In the genomic region with DNA sequence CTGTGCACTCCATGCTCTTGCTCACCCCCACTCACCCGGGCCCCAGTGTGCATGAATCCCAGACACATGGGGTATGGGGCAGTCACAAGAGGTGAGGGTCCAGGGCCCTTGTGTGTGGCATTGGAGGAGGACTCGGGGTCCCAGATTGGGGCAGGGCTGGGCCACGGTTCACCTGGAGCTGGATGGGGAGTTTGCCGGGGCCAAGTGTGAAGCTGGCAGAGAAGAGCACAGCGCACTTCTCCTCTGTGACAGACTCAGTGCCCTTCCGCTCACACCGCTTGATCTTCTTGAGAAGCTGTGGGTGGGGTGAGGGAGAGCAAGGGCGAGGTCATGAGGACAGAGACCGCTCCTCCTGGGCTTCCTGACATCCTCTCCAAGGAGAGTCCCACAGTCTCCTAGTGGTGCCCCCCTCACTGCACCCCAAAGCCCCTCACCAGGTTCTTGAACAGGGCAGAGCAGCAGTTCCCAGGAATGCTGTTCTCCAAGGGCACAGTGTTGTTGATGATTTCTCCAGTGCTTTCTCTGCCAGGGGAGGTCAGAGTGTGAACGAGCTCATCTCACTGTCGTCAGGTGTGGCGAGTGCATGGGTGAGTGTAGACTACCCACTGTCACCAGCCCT, we compare ENCODE assay signal across 2 cellular contexts.
TF ChIP-seq lines count a peak whose summit lies in the region.

No MANE protein-coding gene starts in this region.

TF ChIP-seq in SK-N-SH, 30 proteins besides CTCF, POLR2A, EP300 and RAD21:
- TF ChIP-seq, protein P1, sequence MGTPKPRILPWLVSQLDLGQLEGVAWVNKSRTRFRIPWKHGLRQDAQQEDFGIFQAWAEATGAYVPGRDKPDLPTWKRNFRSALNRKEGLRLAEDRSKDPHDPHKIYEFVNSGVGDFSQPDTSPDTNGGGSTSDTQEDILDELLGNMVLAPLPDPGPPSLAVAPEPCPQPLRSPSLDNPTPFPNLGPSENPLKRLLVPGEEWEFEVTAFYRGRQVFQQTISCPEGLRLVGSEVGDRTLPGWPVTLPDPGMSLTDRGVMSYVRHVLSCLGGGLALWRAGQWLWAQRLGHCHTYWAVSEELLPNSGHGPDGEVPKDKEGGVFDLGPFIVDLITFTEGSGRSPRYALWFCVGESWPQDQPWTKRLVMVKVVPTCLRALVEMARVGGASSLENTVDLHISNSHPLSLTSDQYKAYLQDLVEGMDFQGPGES (IDR thresholded peaks at IDR 0.05; ENCODE audit: low read depth, low read length) = no peak

TF ChIP-seq in SK-N-SH treated with all-trans-retinoic acid at 6 μM for 48 hours, 23 proteins besides CTCF, POLR2A, EP300 and RAD21 (continued from another document):
- TF ChIP-seq, protein P2, sequence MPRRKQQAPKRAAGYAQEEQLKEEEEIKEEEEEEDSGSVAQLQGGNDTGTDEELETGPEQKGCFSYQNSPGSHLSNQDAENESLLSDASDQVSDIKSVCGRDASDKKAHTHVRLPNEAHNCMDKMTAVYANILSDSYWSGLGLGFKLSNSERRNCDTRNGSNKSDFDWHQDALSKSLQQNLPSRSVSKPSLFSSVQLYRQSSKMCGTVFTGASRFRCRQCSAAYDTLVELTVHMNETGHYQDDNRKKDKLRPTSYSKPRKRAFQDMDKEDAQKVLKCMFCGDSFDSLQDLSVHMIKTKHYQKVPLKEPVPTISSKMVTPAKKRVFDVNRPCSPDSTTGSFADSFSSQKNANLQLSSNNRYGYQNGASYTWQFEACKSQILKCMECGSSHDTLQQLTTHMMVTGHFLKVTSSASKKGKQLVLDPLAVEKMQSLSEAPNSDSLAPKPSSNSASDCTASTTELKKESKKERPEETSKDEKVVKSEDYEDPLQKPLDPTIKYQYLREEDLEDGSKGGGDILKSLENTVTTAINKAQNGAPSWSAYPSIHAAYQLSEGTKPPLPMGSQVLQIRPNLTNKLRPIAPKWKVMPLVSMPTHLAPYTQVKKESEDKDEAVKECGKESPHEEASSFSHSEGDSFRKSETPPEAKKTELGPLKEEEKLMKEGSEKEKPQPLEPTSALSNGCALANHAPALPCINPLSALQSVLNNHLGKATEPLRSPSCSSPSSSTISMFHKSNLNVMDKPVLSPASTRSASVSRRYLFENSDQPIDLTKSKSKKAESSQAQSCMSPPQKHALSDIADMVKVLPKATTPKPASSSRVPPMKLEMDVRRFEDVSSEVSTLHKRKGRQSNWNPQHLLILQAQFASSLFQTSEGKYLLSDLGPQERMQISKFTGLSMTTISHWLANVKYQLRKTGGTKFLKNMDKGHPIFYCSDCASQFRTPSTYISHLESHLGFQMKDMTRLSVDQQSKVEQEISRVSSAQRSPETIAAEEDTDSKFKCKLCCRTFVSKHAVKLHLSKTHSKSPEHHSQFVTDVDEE (CRISPR knock-in tag; IDR thresholded peaks at IDR 0.05) = no peak
- TF ChIP-seq, protein P3, sequence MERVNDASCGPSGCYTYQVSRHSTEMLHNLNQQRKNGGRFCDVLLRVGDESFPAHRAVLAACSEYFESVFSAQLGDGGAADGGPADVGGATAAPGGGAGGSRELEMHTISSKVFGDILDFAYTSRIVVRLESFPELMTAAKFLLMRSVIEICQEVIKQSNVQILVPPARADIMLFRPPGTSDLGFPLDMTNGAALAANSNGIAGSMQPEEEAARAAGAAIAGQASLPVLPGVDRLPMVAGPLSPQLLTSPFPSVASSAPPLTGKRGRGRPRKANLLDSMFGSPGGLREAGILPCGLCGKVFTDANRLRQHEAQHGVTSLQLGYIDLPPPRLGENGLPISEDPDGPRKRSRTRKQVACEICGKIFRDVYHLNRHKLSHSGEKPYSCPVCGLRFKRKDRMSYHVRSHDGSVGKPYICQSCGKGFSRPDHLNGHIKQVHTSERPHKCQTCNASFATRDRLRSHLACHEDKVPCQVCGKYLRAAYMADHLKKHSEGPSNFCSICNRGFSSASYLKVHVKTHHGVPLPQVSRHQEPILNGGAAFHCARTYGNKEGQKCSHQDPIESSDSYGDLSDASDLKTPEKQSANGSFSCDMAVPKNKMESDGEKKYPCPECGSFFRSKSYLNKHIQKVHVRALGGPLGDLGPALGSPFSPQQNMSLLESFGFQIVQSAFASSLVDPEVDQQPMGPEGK (CRISPR knock-in tag; IDR thresholded peaks at IDR 0.05; ENCODE audit: borderline replicate concordance) = no peak
- TF ChIP-seq, protein P4, sequence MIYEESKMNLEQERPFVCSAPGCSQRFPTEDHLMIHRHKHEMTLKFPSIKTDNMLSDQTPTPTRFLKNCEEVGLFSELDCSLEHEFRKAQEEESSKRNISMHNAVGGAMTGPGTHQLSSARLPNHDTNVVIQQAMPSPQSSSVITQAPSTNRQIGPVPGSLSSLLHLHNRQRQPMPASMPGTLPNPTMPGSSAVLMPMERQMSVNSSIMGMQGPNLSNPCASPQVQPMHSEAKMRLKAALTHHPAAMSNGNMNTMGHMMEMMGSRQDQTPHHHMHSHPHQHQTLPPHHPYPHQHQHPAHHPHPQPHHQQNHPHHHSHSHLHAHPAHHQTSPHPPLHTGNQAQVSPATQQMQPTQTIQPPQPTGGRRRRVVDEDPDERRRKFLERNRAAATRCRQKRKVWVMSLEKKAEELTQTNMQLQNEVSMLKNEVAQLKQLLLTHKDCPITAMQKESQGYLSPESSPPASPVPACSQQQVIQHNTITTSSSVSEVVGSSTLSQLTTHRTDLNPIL (CRISPR knock-in tag; IDR thresholded peaks at IDR 0.05; ENCODE audit: low read depth) = no peak
- TF ChIP-seq, protein P5, sequence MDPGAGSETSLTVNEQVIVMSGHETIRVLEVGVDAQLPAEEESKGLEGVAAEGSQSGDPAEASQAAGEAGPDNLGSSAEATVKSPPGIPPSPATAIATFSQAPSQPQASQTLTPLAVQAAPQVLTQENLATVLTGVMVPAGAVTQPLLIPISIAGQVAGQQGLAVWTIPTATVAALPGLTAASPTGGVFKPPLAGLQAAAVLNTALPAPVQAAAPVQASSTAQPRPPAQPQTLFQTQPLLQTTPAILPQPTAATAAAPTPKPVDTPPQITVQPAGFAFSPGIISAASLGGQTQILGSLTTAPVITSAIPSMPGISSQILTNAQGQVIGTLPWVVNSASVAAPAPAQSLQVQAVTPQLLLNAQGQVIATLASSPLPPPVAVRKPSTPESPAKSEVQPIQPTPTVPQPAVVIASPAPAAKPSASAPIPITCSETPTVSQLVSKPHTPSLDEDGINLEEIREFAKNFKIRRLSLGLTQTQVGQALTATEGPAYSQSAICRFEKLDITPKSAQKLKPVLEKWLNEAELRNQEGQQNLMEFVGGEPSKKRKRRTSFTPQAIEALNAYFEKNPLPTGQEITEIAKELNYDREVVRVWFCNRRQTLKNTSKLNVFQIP (CRISPR knock-in tag; IDR thresholded peaks at IDR 0.05; ENCODE audit: borderline replicate concordance, low read depth) = no peak
- no peak for TF ChIP-seq OSR1 (CRISPR knock-in tag; IDR thresholded peaks at IDR 0.05)
- no peak for TF ChIP-seq ISL1 (CRISPR knock-in tag; IDR thresholded peaks at IDR 0.05)
- TF ChIP-seq ZNF565 (CRISPR knock-in tag; conservative IDR thresholded peaks at IDR 0.05; ENCODE audit: low read depth) = no peak
- no peak for TF ChIP-seq ZNF70 (CRISPR knock-in tag; IDR thresholded peaks at IDR 0.05)
- TF ChIP-seq ZFP3 (CRISPR knock-in tag; IDR thresholded peaks at IDR 0.05) = no peak
- no peak for TF ChIP-seq RARB (CRISPR knock-in tag; IDR thresholded peaks at IDR 0.05)
- no peak for TF ChIP-seq CSDC2 (CRISPR knock-in tag; IDR thresholded peaks at IDR 0.05)
- TF ChIP-seq ARNTL (CRISPR knock-in tag; IDR thresholded peaks at IDR 0.05; ENCODE audit: borderline replicate concordance, low read depth) = no peak
- TF ChIP-seq ZNF8 (CRISPR knock-in tag; IDR thresholded peaks at IDR 0.05) = no peak
- TF ChIP-seq SNAI2 (CRISPR knock-in tag; IDR thresholded peaks at IDR 0.05) = no peak
- TF ChIP-seq GLIS3 (CRISPR knock-in tag; IDR thresholded peaks at IDR 0.05) = no peak
- TF ChIP-seq, protein P6, sequence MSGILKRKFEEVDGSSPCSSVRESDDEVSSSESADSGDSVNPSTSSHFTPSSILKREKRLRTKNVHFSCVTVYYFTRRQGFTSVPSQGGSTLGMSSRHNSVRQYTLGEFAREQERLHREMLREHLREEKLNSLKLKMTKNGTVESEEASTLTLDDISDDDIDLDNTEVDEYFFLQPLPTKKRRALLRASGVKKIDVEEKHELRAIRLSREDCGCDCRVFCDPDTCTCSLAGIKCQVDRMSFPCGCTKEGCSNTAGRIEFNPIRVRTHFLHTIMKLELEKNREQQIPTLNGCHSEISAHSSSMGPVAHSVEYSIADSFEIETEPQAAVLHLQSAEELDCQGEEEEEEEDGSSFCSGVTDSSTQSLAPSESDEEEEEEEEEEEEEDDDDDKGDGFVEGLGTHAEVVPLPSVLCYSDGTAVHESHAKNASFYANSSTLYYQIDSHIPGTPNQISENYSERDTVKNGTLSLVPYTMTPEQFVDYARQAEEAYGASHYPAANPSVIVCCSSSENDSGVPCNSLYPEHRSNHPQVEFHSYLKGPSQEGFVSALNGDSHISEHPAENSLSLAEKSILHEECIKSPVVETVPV (CRISPR knock-in tag; IDR thresholded peaks at IDR 0.05) = no peak
